Comparison of ENCODE assay signal across 8 cellular contexts in genomic region chr3:195897081-195897852, GRCh38. TPM values are rescaled to one million over a fixed set of nuclear protein-coding genes. Genes with fewer than 3 reads are reported as not detected.
DNase-seq lines count a peak whose midpoint lies in the region; ATAC-seq, FAIRE-seq and TF ChIP-seq lines count a peak whose summit lies in the region.

No MANE protein-coding gene starts in this region.

- H3K27me3 Mint-ChIP-seq in brain, result peaks cover 4% of the 10 kb centered on the region

- H3K4me1 ChIP-seq in A549 (peaks cover 18% of the 10 kb centered on the region), lower lobe of right lung (peaks cover 68% of the 10 kb centered on the region)

- peaks cover 0 to 3% (median 0%) of the 10 kb centered on the region in 5 experiments for H3K9me3 Mint-ChIP-seq in brain

- intact Hi-C loops in lower lobe of right lung (cut with DNase I), result no loop called here

- DNase-seq in A549 (ENCODE audit: low read depth in 1 of 2, low spot score in 1 of 2), result peak; percentile 29 to 30
- peak in 44 of 76 experiments; percentile 6 to 63 (median 34) for DNase-seq in HUDEP-2 (lab: John Stamatoyannopoulos, UW; ENCODE audit: unreplicated experiment in 76 of 76)
- DNase-seq in lower lobe of right lung, result no peak
- no peak for DNase-seq in GM19240 (ENCODE audit: insufficient read length, low spot score)

- peak overlapping the region; percentile 72 to 89 (median 81) for H3K4me3 Mint-ChIP-seq in brain

- H3K27me3 ChIP-seq in lower lobe of right lung (ENCODE audit: low read depth), result no peaks in the 10 kb centered on the region

- H3K36me3 Mint-ChIP-seq in brain, result peaks cover 4% of the 10 kb centered on the region

- TF ChIP-seq EP300 in A549 (IDR thresholded peaks at IDR 0.05), result no peak

- no peak for TF ChIP-seq RAD21 in A549 (conservative IDR thresholded peaks at IDR 0.05 in 1 of 2, IDR thresholded peaks at IDR 0.05 in 1 of 2)

- H3K36me3 ChIP-seq in lower lobe of right lung, result no peaks in the 10 kb centered on the region

- peaks cover 76% of the 10 kb centered on the region for H3K4me1 Mint-ChIP-seq in brain

- no peak for FAIRE-seq in A549 (lab: Jason Lieb, UNC)

- H3K4me3 ChIP-seq in A549 (no peak overlapping the region), lower lobe of right lung (no peak overlapping the region)

- WGBS in A549 (ENCODE audit: missing lambda C conversion rate), result 71% methylated on average over 7 of the region's 10 CpGs

- peak overlapping the region; percentile 95 for H3K4me2 ChIP-seq in A549

- peak overlapping the region; percentile 79 to 98 (median 94) for H3K27ac Mint-ChIP-seq in brain

- peak overlapping the region; percentile 91 to 96; a peak in 4 of 6 replicates for H3K27ac ChIP-seq in A549
- H3K27ac ChIP-seq in lower lobe of right lung, result peak overlapping the region; percentile 82

- no peaks in the 10 kb centered on the region for H3K9me3 ChIP-seq in A549
- H3K9me3 ChIP-seq in lower lobe of right lung, result no peaks in the 10 kb centered on the region

- no peak for TF ChIP-seq POLR2A in A549 (IDR thresholded peaks at IDR 0.05; ENCODE audit: low read length)

- CTCF ChIA-PET in A549 (lab: Yijun Ruan, JAX), result interaction anchor here (5.7 to 15.1 kb wide), 4 partner anchors 10 to 43 kb away, joined by 54 to 207 read pairs (median 170); partner anchors contain the start of gene TNK2

- TF ChIP-seq CTCF in A549 (IDR thresholded peaks at IDR 0.05) (no peak), brain (conservative IDR thresholded peaks at IDR 0.05) (no peak), lower lobe of right lung (IDR thresholded peaks at IDR 0.05) (no peak)

- POLR2A ChIA-PET in A549 (lab: Yijun Ruan, JAX), result interaction anchor here (1.3 kb wide), 1 partner anchor 18 kb away, joined by 3 read pairs; no protein-coding TSS in a partner anchor

- peak; percentile 10 to 20; a peak in 5 of 6 replicates for ATAC-seq in A549
- no peak for ATAC-seq in lower lobe of right lung
- ATAC-seq in GM19023 (IDR thresholded peaks at IDR 0.05; ENCODE audit: unreplicated experiment), result no peak
- ATAC-seq in GM21526 (IDR thresholded peaks at IDR 0.05; ENCODE audit: low FRiP score, unreplicated experiment), result no peak
- no peak for ATAC-seq in GM19467 (IDR thresholded peaks at IDR 0.05; ENCODE audit: unreplicated experiment)

TF ChIP-seq in A549, 52 proteins besides CTCF, POLR2A, EP300 and RAD21:
- TF ChIP-seq HOXA7 (CRISPR knock-in tag; IDR thresholded peaks at IDR 0.05), result no peak

RNA-seq across cellular contexts. Expression of gene TNK2, which starts 11.1 kb away (rescaled TPM):
- polyA plus RNA-seq in A549 (2011; rRNA removed) (2.2 and 3.8 TPM in 2 replicates), A549 (2017; fragmentation: RNase III; extraction: RNeasy Plus Mini Kit Qiagen cat#74134 plus additional on column Dnase treatment) (11.3 to 12.7 TPM (median 12.5 TPM) in 3 replicates), brain (ENCODE audit: insufficient read depth, low read depth, low replicate concordance) (59.9 TPM)
- 8.2 and 11.2 TPM in 2 replicates for polyA plus RNA-seq in A549 (2012; cell fraction: cytosol; rRNA removed)
- 46.2 and 50.4 TPM in 2 replicates for polyA plus RNA-seq in A549 (2012; cell fraction: nucleus; rRNA removed)
- 3.3 and 8.4 TPM in 2 replicates for polyA minus RNA-seq in A549 (2011; rRNA and poly(A)+ RNA removed)
- total RNA-seq in lower lobe of right lung, result 56.7 TPM

Comparison
In these comparisons a context has a peak if more than half of its experiments do, and no peak if none do; other contexts are left out.
1. ATAC-seq: peak in A549 (2 of 2); none in lower lobe of right lung (0 of 2), GM19023 (single experiment), GM21526 (single experiment) and GM19467 (single experiment).
2. DNase-seq: peak in A549 (2 of 2) and HUDEP-2 (44 of 76); none in lower lobe of right lung (single experiment) and GM19240 (single experiment).